In genomic region chr3:63232764-63233396, GRCh38 we compare ENCODE assay signal across 9 cellular contexts. TPM values are rescaled to one million over a fixed set of nuclear protein-coding genes. Genes with fewer than 3 reads are reported as not detected.
DNase-seq lines count a peak whose midpoint lies in the region; ATAC-seq and TF ChIP-seq lines count a peak whose summit lies in the region.
"Had no signal": no experiment of that assay in that cellular context is flagged by ENCODE, and none has a peak within 500 bp of the region (broad histone marks: within the 10 kb centered on the region; RNA-seq: fewer than 3 reads in every experiment).

No MANE protein-coding gene starts in this region.

- peaks cover 4% of the 10 kb centered on the region for H3K9me3 ChIP-seq in endodermal cell (ENCODE audit: control insufficient read depth, low read length)

- no peaks in the 10 kb centered on the region for H3K36me3 Mint-ChIP-seq in endodermal cell (ENCODE audit: low read depth)

- H3K27me3 Mint-ChIP-seq in endodermal cell (ENCODE audit: insufficient read depth): peaks cover 14% of the 10 kb centered on the region

- peaks cover 16% of the 10 kb centered on the region for H3K27me3 ChIP-seq in endodermal cell (ENCODE audit: control insufficient read depth, insufficient read depth, low read length, poor library complexity, severe bottlenecking)

- no peaks in the 10 kb centered on the region for H3K4me1 ChIP-seq in endodermal cell (ENCODE audit: control insufficient read depth, insufficient read depth, low read length)

- H3K9ac ChIP-seq in endodermal cell (ENCODE audit: extremely low read depth, low read length, poor library complexity, severe bottlenecking): no peak overlapping the region

- H3K9me3 Mint-ChIP-seq in endodermal cell: peaks cover 3% of the 10 kb centered on the region

- H3K4me3 Mint-ChIP-seq in endodermal cell: no peak overlapping the region

- no peak overlapping the region for H3K27ac Mint-ChIP-seq in endodermal cell

- no peaks in the 10 kb centered on the region for H3K36me3 ChIP-seq in endodermal cell (ENCODE audit: control insufficient read depth, insufficient read depth, low read length)

- WGBS in endodermal cell (ENCODE audit: insufficient coverage in 1 of 2, insufficient read length in 1 of 2), 2 experiments: 81 to 100% methylated on average over 1 to 3 of the region's 3 CpGs

- H3K4me3 ChIP-seq in endodermal cell (ENCODE audit: low read length) (no peak overlapping the region), retinal pigment epithelial cell (ENCODE audit: low read length) (no peak overlapping the region)

- DNase-seq in NCI-H2227 (lab: John Stamatoyannopoulos, UW; ENCODE audit: unreplicated experiment) (peak; percentile 3), NCI-H2227 treated with DMSO at 0.1 percent for 48 hours (lab: John Stamatoyannopoulos, UW) (no peak), NCI-H82 treated with DMSO at 0.1 percent for 48 hours (lab: John Stamatoyannopoulos, UW; ENCODE audit: unreplicated experiment) (peak; percentile 12), endodermal cell (no peak), retinal pigment epithelial cell (ENCODE audit: low read depth) (no peak), NCI-H774 (lab: John Stamatoyannopoulos, UW) (no peak)
- DNase-seq: mesendoderm had no signal

- TF ChIP-seq CTCF in endodermal cell (conservative IDR thresholded peaks at IDR 0.05): peak; percentile 74
- TF ChIP-seq CTCF in retinal pigment epithelial cell (conservative IDR thresholded peaks at IDR 0.05; ENCODE audit: low read depth, low read length): peak; percentile 37

- ATAC-seq in GM18858 (IDR thresholded peaks at IDR 0.05; ENCODE audit: unreplicated experiment) (no peak), GM19351 (IDR thresholded peaks at IDR 0.05; ENCODE audit: unreplicated experiment) (no peak)

- peaks cover 5% of the 10 kb centered on the region for H3K4me1 Mint-ChIP-seq in endodermal cell

- H3K27ac ChIP-seq in endodermal cell (ENCODE audit: low read depth, low read length): no peak overlapping the region

RNA-seq across cellular contexts. Expression of gene SYNPR, which starts 45.2 kb away (rescaled TPM):
- not detected for total RNA-seq in endodermal cell
- 0.25 TPM for polyA plus RNA-seq in endodermal cell (2013, experiment 1 of 2)
- 0.29 TPM for polyA plus RNA-seq in endodermal cell (2013, experiment 2 of 2)

Comparison
In these comparisons a context has a peak if more than half of its experiments do, and no peak if none do; other contexts are left out.
1. DNase-seq: peak in NCI-H2227 (single experiment) and NCI-H82 treated with DMSO at 0.1 percent for 48 hours (single experiment); none in NCI-H2227 treated with DMSO at 0.1 percent for 48 hours (single experiment), endodermal cell (single experiment), retinal pigment epithelial cell (single experiment) and NCI-H774 (single experiment).